Comparison of ENCODE assay signal across 1 cellular context in genomic region chr19:55119053-55119452, GRCh38.
TF ChIP-seq lines count a peak whose summit lies in the region.

No MANE protein-coding gene starts in this region.

TF ChIP-seq in HepG2, 621 proteins besides CTCF, POLR2A, EP300 and RAD21:
- TF ChIP-seq ZNF34 (CRISPR knock-in tag; IDR thresholded peaks at IDR 0.05; ENCODE audit: borderline replicate concordance) (no peak), ZNF598 (CRISPR knock-in tag; IDR thresholded peaks at IDR 0.05; ENCODE audit: borderline replicate concordance) (no peak), SMYD3 (CRISPR knock-in tag; IDR thresholded peaks at IDR 0.05) (no peak), ZBTB25 (CRISPR knock-in tag; IDR thresholded peaks at IDR 0.05) (no peak), PHF21A (CRISPR knock-in tag; IDR thresholded peaks at IDR 0.05) (no peak), CEBPZ (IDR thresholded peaks at IDR 0.05; ENCODE audit: low read length) (no peak), CCAR2 (optimal IDR thresholded peaks at IDR 0.05; ENCODE audit: low read depth, low read length) (no peak), ERF (CRISPR knock-in tag; IDR thresholded peaks at IDR 0.05) (no peak)
